Comparison of ENCODE assay signal across 10 cellular contexts in genomic region chr6:105810105-105810921, GRCh38.
DNase-seq lines count a peak whose midpoint lies in the region; ATAC-seq, FAIRE-seq and TF ChIP-seq lines count a peak whose summit lies in the region.
"Had no signal": no experiment of that assay in that cellular context is flagged by ENCODE, and none has a peak within 500 bp of the region (broad histone marks: within the 10 kb centered on the region; RNA-seq: fewer than 3 reads in every experiment).

No MANE protein-coding gene starts in this region.

- H3K4me2 ChIP-seq in GM12878 (ENCODE audit: control insufficient read depth, insufficient read depth), result no peak overlapping the region

- no peak overlapping the region for H3K4me3 ChIP-seq in GM12878

- TF ChIP-seq RAD21 in GM12878 (IDR thresholded peaks at IDR 0.05; ENCODE audit: insufficient read depth, low read depth, low read length), result no peak

- peaks cover 38% of the 10 kb centered on the region for H3K36me3 Mint-ChIP-seq in activated CD8-positive, alpha-beta memory T cell treated with anti-CD3 and anti-CD28 coated beads, Interleukin-2, amount 10 ng/mL, durations not matched to agents 7 days and 5 days
- H3K36me3 Mint-ChIP-seq in natural killer cell, result no peaks in the 10 kb centered on the region

- CTCF ChIA-PET in activated CD8-positive, alpha-beta memory T cell treated with anti-CD3 and anti-CD28 coated beads, Interleukin-2, amount 10 ng/mL, durations not matched to agents 7 days and 5 days (lab: Charles Lee), result interaction anchor here (1.5 to 2.8 kb wide), 5 partner anchors 16 to 182 kb away, joined by 3 to 7 read pairs (median 4); no protein-coding TSS in a partner anchor
- CTCF ChIA-PET in GM12878 (lab: Yijun Ruan, JAX), result interaction anchor here (0.6 kb wide), 1 partner anchor 280 kb away, joined by 3 read pairs; no protein-coding TSS in a partner anchor

- peak overlapping the region; percentile 87 for H3K27ac Mint-ChIP-seq in activated CD8-positive, alpha-beta memory T cell treated with anti-CD3 and anti-CD28 coated beads, Interleukin-2, amount 10 ng/mL, durations not matched to agents 7 days and 5 days
- peak overlapping the region; percentile 33 to 71 for H3K27ac Mint-ChIP-seq in natural killer cell

- H3K9ac ChIP-seq in GM12878 (ENCODE audit: control insufficient read depth, insufficient read depth, low read length), result no peak overlapping the region

- no peaks in the 10 kb centered on the region for H3K4me1 ChIP-seq in GM12878 (ENCODE audit: control insufficient read depth, insufficient read depth, low read length)

- TF ChIP-seq CTCF in GM12878 (IDR thresholded peaks at IDR 0.05 in 2 of 3, conservative IDR thresholded peaks at IDR 0.05 in 1 of 3; ENCODE audit: control insufficient read depth in 2 of 3, extremely low read depth in 1 of 3, insufficient read depth in 1 of 3, low read depth in 3 of 3, low read length in 3 of 3) (no peak), natural killer cell (IDR thresholded peaks at IDR 0.05) (no peak)

- DNase-seq in activated CD8-positive, alpha-beta memory T cell treated with anti-CD3 and anti-CD28 coated beads, Interleukin-2, amount 10 ng/mL, durations not matched to agents 7 days and 5 days, result peak; percentile 91
- DNase-seq in activated CD8-positive, alpha-beta memory T cell treated with anti-CD3 and anti-CD28 coated beads for 24 hours, result no peak
- peak; percentile 99 for DNase-seq in RPMI7951 (ENCODE audit: low read depth)
- no peak for DNase-seq in GM12878 (ENCODE audit: low read depth, low spot score)
- DNase-seq in natural killer cell, result no peak
- DNase-seq in hippocampal formation (lab: John Stamatoyannopoulos, UW), result no peak
- no peak for DNase-seq in NCI-H1048 (lab: John Stamatoyannopoulos, UW)

- in situ Hi-C loops in GM12878 (cut with MboI), result no loop called here

- SMC1A ChIA-PET in GM12878 (lab: Charles Lee; ENCODE audit: uncharacterized antibody, unreplicated experiment), result interaction anchor here (1.0 to 2.3 kb wide), 4 partner anchors 9 to 21 kb away, joined by 3 to 8 read pairs (median 4); no protein-coding TSS in a partner anchor

- TF ChIP-seq EP300 in GM12878 (IDR thresholded peaks at IDR 0.05; ENCODE audit: borderline replicate concordance in 1 of 2, control insufficient read depth in 1 of 2, low read depth in 2 of 2, low read length in 2 of 2), result no peak

- no TSS peak for BruUV-seq in GM12878 (replicated peaks; lab: Mats Ljungman, UMichigan)

- no peaks in the 10 kb centered on the region; a peak in 1 of 4 replicates for H3K27me3 ChIP-seq in GM12878 (replicated peaks in 1 of 2; ENCODE audit: control insufficient read depth in 2 of 2, insufficient read depth in 2 of 2, low read length in 1 of 2)

- no peaks in the 10 kb centered on the region for H3K79me2 ChIP-seq in GM12878 (ENCODE audit: control insufficient read depth, insufficient read depth, low read length)

- intact Hi-C loops in GM12878 (cut with micrococcal nuclease; ENCODE audit: unreplicated experiment) (no loop called here), natural killer cell (cut with micrococcal nuclease) (no loop called here)

- no peaks in the 10 kb centered on the region for H3K36me3 ChIP-seq in GM12878 (ENCODE audit: control insufficient read depth in 2 of 2, insufficient read depth in 2 of 2, low read length in 1 of 2)

- no peaks in the 10 kb centered on the region; the same call in 2 of the 3 replicates for H3K9me3 ChIP-seq in GM12878 (replicated peaks; ENCODE audit: control insufficient read depth, insufficient read depth, low read length)

- no peak for TF ChIP-seq POLR2A in GM12878 (IDR thresholded peaks at IDR 0.05; ENCODE audit: low read depth, low read length)

- peak overlapping the region; percentile 5 for H3K4me3 Mint-ChIP-seq in activated CD8-positive, alpha-beta memory T cell treated with anti-CD3 and anti-CD28 coated beads, Interleukin-2, amount 10 ng/mL, durations not matched to agents 7 days and 5 days
- peak overlapping the region; percentile 65 for H3K4me3 Mint-ChIP-seq in natural killer cell

- no peaks in the 10 kb centered on the region for H4K20me1 ChIP-seq in GM12878 (ENCODE audit: control insufficient read depth, insufficient read depth)

- no peaks in the 10 kb centered on the region for H3K27me3 Mint-ChIP-seq in activated CD8-positive, alpha-beta memory T cell treated with anti-CD3 and anti-CD28 coated beads, Interleukin-2, amount 10 ng/mL, durations not matched to agents 7 days and 5 days
- H3K27me3 Mint-ChIP-seq in natural killer cell (ENCODE audit: low read depth in 2 of 2), result peaks cover 0 to 11% of the 10 kb centered on the region in 2 donors

- WGBS in GM12878 (ENCODE audit: insufficient coverage, insufficient replicate concordance, low lambda C conversion rate, missing lambda C conversion rate), result 36% methylated on average over 4 of the region's 4 CpGs

- peak; percentile 90 for ATAC-seq in activated CD8-positive, alpha-beta memory T cell treated with anti-CD3 and anti-CD28 coated beads, Interleukin-2, amount 10 ng/mL, durations not matched to agents 7 days and 5 days
- ATAC-seq in HG03108 (IDR thresholded peaks at IDR 0.05; ENCODE audit: unreplicated experiment) (peak; percentile 58), GM12878 (peak; percentile 67), natural killer cell (peak; percentile 65 to 72 (median 70))

- POLR2A ChIA-PET in GM12878 (lab: Charles Lee), result interaction anchor here (0.6 kb wide), 1 partner anchor 82 kb away, joined by 4 read pairs; no protein-coding TSS in a partner anchor

- H3K4me1 Mint-ChIP-seq in activated CD8-positive, alpha-beta memory T cell treated with anti-CD3 and anti-CD28 coated beads, Interleukin-2, amount 10 ng/mL, durations not matched to agents 7 days and 5 days, result peaks cover 79% of the 10 kb centered on the region
- H3K4me1 Mint-ChIP-seq in natural killer cell, result peaks cover 28 to 31% of the 10 kb centered on the region in 2 donors

- H3K9me3 Mint-ChIP-seq in activated CD8-positive, alpha-beta memory T cell treated with anti-CD3 and anti-CD28 coated beads, Interleukin-2, amount 10 ng/mL, durations not matched to agents 7 days and 5 days (ENCODE audit: low read depth), result peaks cover 8% of the 10 kb centered on the region
- no peaks in the 10 kb centered on the region for H3K9me3 Mint-ChIP-seq in natural killer cell

- RAD21 ChIA-PET in GM12878 (lab: Charles Lee; ENCODE audit: unreplicated experiment), result interaction anchor here (1.0 to 1.2 kb wide), 3 partner anchors 9 to 164 kb away, joined by 3 read pairs; no protein-coding TSS in a partner anchor

- H2AFZ ChIP-seq in GM12878 (ENCODE audit: control insufficient read depth, low read depth, low read length), result peak overlapping the region; percentile 29; the same call in 1 of the 2 replicates

- no peak for FAIRE-seq in GM12878 (lab: Jason Lieb, UNC)
- FAIRE-seq: colon, G401.6 had no signal

- H3K27ac ChIP-seq in GM12878 (ENCODE audit: control insufficient read depth, insufficient read depth), result no peak overlapping the region

TF ChIP-seq in GM12878, 131 proteins besides CTCF, POLR2A, EP300 and RAD21 (continues in another document):
- TF ChIP-seq IKZF2 (IDR thresholded peaks at IDR 0.05) (peak in 1 of 2 experiments; percentile 34; a peak in 1 of 4 replicates), ZNF207 (IDR thresholded peaks at IDR 0.05; ENCODE audit: borderline replicate concordance) (no peak), YBX1 (IDR thresholded peaks at IDR 0.05) (no peak), ZBED1 (IDR thresholded peaks at IDR 0.05; ENCODE audit: borderline replicate concordance) (no peak), ZNF384 (IDR thresholded peaks at IDR 0.05; ENCODE audit: borderline replicate concordance, low read depth, low read length) (no peak), ESRRA (IDR thresholded peaks at IDR 0.05; ENCODE audit: low read length) (no peak), MAX (IDR thresholded peaks at IDR 0.05; ENCODE audit: low read depth, low read length) (no peak), RUNX3 (IDR thresholded peaks at IDR 0.05; ENCODE audit: low read length) (peak; percentile 25; the same call in 1 of the 2 replicates), NR2F1 (conservative IDR thresholded peaks at IDR 0.05) (0 out of 2 replicates have a peak, but pooled peaks have one; percentile 41), ZBTB40 (IDR thresholded peaks at IDR 0.05; ENCODE audit: borderline replicate concordance) (no peak), MXI1 (IDR thresholded peaks at IDR 0.05; ENCODE audit: low read depth, low read length) (no peak), ATF3 (IDR thresholded peaks at IDR 0.05; ENCODE audit: borderline replicate concordance, extremely low read depth, low read depth, low read length) (no peak)

Comparison
In these comparisons a context has a peak if more than half of its experiments do, and no peak if none do; other contexts are left out.
1. DNase-seq: peak in activated CD8-positive, alpha-beta memory T cell treated with anti-CD3 and anti-CD28 coated beads, Interleukin-2, amount 10 ng/mL, durations not matched to agents 7 days and 5 days (single experiment) and RPMI7951 (single experiment); none in activated CD8-positive, alpha-beta memory T cell treated with anti-CD3 and anti-CD28 coated beads for 24 hours (single experiment), GM12878 (single experiment), natural killer cell (single experiment), hippocampal formation (0 of 2) and NCI-H1048 (single experiment).
2. Peak in every context shown above with its lines, with median percentiles within 50 percentile points of each other: ATAC-seq.